In genomic region chr9:37026936-37027581, GRCh38 we compare ENCODE assay signal across 9 cellular contexts. TPM values are rescaled to one million over a fixed set of nuclear protein-coding genes. Genes with fewer than 3 reads are reported as not detected.
A peak's percentile ranks its signal among the peaks of the same experiment; 100 is the strongest.
DNase-seq lines count a peak whose midpoint lies in the region; ATAC-seq and TF ChIP-seq lines count a peak whose summit lies in the region.
"Had no signal": no experiment of that assay in that cellular context is flagged by ENCODE, and none has a peak within 500 bp of the region (broad histone marks: within the 10 kb centered on the region; RNA-seq: fewer than 3 reads in every experiment).

No MANE protein-coding gene starts in this region.

- H3K27me3 ChIP-seq in left ventricle myocardium inferior (ENCODE audit: low read depth) = peaks cover 100% of the 10 kb centered on the region
- H3K27me3 ChIP-seq in OCI-LY1 (ENCODE audit: insufficient read depth, low read length) = no peaks in the 10 kb centered on the region

- no peaks in the 10 kb centered on the region for H3K9me3 ChIP-seq in left ventricle myocardium inferior (replicated peaks)
- no peaks in the 10 kb centered on the region for H3K9me3 ChIP-seq in OCI-LY1 (ENCODE audit: low read length)
- H3K9me3 ChIP-seq in iPS-18c (ENCODE audit: control insufficient read depth, insufficient read depth, low read length) = no peaks in the 10 kb centered on the region

- H3K4me3 ChIP-seq in left ventricle myocardium inferior (peak overlapping the region; percentile 57), OCI-LY1 (ENCODE audit: low read depth, low read length, poor library complexity, severe bottlenecking) (peak overlapping the region; percentile 82), iPS-18c (ENCODE audit: insufficient read depth, low read depth, low read length) (peak overlapping the region; percentile 52)

- H3K36me3 ChIP-seq in left ventricle myocardium inferior = no peaks in the 10 kb centered on the region
- H3K36me3 ChIP-seq in OCI-LY1 (ENCODE audit: insufficient read depth, low read length) = peaks cover 43% of the 10 kb centered on the region

- H3F3A ChIP-seq in OCI-LY1 (ENCODE audit: insufficient read depth, low read length) = peaks cover 5% of the 10 kb centered on the region; the same call in 1 of the 2 replicates

- no peaks in the 10 kb centered on the region for H3K9me2 ChIP-seq in OCI-LY1 (ENCODE audit: low read depth, low read length)

- peak overlapping the region; percentile 88 for H3K4me2 ChIP-seq in OCI-LY1 (ENCODE audit: low read length)

- DNase-seq in left ventricle myocardium inferior (no peak), cardiac septum (ENCODE audit: low spot score) (no peak), UCSD-AML1 (lab: John Stamatoyannopoulos, UW; ENCODE audit: unreplicated experiment) (no peak), NCI-H2029 (lab: John Stamatoyannopoulos, UW) (no peak), GOT3 (lab: John Stamatoyannopoulos, UW) (no peak)

- no peaks in the 10 kb centered on the region for H4K20me1 ChIP-seq in OCI-LY1 (ENCODE audit: insufficient read depth, low read length)

- H2AFZ ChIP-seq in OCI-LY1 (ENCODE audit: low read length) = no peak overlapping the region

- no peak for TF ChIP-seq CTCF in left ventricle myocardium inferior (IDR thresholded peaks at IDR 0.05; ENCODE audit: borderline replicate concordance)
- no peak for TF ChIP-seq CTCF in OCI-LY1 (IDR thresholded peaks at IDR 0.05; ENCODE audit: low read length)

- no peak overlapping the region for H3K27ac ChIP-seq in left ventricle myocardium inferior (replicated peaks)
- peak overlapping the region; percentile 68 for H3K27ac ChIP-seq in OCI-LY1 (ENCODE audit: low read depth, low read length, poor library complexity, severe bottlenecking)

- peaks cover 75% of the 10 kb centered on the region for H3K79me2 ChIP-seq in OCI-LY1 (ENCODE audit: insufficient read depth, low read length)

- H3K9ac ChIP-seq in OCI-LY1 (ENCODE audit: low read length) = peak overlapping the region; percentile 78

- ATAC-seq in GM18873 (IDR thresholded peaks at IDR 0.05; ENCODE audit: low FRiP score, unreplicated experiment) = no peak

- intact Hi-C loops in left ventricle myocardium inferior (cut with micrococcal nuclease) (no loop called here), cardiac septum (cut with DNase I) (no loop called here)

- H3K4me1 ChIP-seq in left ventricle myocardium inferior (peaks cover 58% of the 10 kb centered on the region), OCI-LY1 (ENCODE audit: insufficient read depth, low read length, severe bottlenecking) (peaks cover 88% of the 10 kb centered on the region)

RNA-seq across cellular contexts. Expression of gene PAX5, which starts 7.0 kb away (rescaled TPM):
- not detected for total RNA-seq in left ventricle myocardium inferior
- not detected for total RNA-seq in cardiac septum
- total RNA-seq: dermis microvascular lymphatic vessel endothelial cell had no signal
